30 cellular contexts compared by ENCODE assay signal in genomic region chr16:85332175-85332574, GRCh38.
"Had no signal": no experiment of that assay in that cellular context is flagged by ENCODE, and none has a peak within 500 bp of the region (broad histone marks: within the 10 kb centered on the region; RNA-seq: fewer than 3 reads in every experiment).

No MANE protein-coding gene starts in this region.

- H3K4me3 Mint-ChIP-seq: activated CD4-positive, alpha-beta memory T cell treated with anti-CD3 and anti-CD28 coated beads for 36 hours; activated naive CD4-positive, alpha-beta T cell treated with anti-CD3 and anti-CD28 coated beads for 36 hours; activated naive CD8-positive, alpha-beta T cell treated with anti-CD3 and anti-CD28 coated beads, Interleukin-2, amount 10 ng/mL, durations not matched to agents 7 days and 5 days; activated T-cell treated with anti-CD3 and anti-CD28 coated beads, Interleukin-2, amount 50 U/mL, for 72 hours; effector memory CD8-positive, alpha-beta T cell; mesothelial cell of epicardium; nephron; stimulated activated naive B cell treated with anti-CD40 and anti-IgM and Interleukin-4, amounts not matched to agents 10 μg/mL and 1 μg/mL and 100 μg/mL, for 72 hours; T-helper 17 cell; type B pancreatic cell had no signal

- H3K27ac Mint-ChIP-seq: activated CD4-positive, alpha-beta memory T cell treated with anti-CD3 and anti-CD28 coated beads for 36 hours; activated naive CD4-positive, alpha-beta T cell treated with anti-CD3 and anti-CD28 coated beads for 36 hours; activated naive CD8-positive, alpha-beta T cell treated with anti-CD3 and anti-CD28 coated beads, Interleukin-2, amount 10 ng/mL, durations not matched to agents 7 days and 5 days; activated T-cell treated with anti-CD3 and anti-CD28 coated beads, Interleukin-2, amount 50 U/mL, for 72 hours; mesothelial cell of epicardium; nephron had no signal

- H3K27me3 Mint-ChIP-seq: type B pancreatic cell had no signal

- H3K9me3 Mint-ChIP-seq: activated CD4-positive, alpha-beta memory T cell treated with anti-CD3 and anti-CD28 coated beads for 36 hours; activated naive CD4-positive, alpha-beta T cell treated with anti-CD3 and anti-CD28 coated beads for 36 hours; activated naive CD8-positive, alpha-beta T cell treated with anti-CD3 and anti-CD28 coated beads, Interleukin-2, amount 10 ng/mL, durations not matched to agents 7 days and 5 days; activated T-cell treated with anti-CD3 and anti-CD28 coated beads, Interleukin-2, amount 50 U/mL, for 72 hours; effector memory CD8-positive, alpha-beta T cell; mesothelial cell of epicardium; nephron; stimulated activated naive B cell treated with anti-CD40 and anti-IgM and Interleukin-4, amounts not matched to agents 10 μg/mL and 1 μg/mL and 100 μg/mL, for 72 hours; type B pancreatic cell had no signal

- H3K9me3 ChIP-seq: breast epithelium, colonic mucosa, esophagus muscularis mucosa, gastrocnemius medialis, sigmoid colon, testis, vagina had no signal

- H3K4me3 ChIP-seq: breast epithelium, colonic mucosa, dorsolateral prefrontal cortex, esophagus muscularis mucosa, gastrocnemius medialis, lung, sigmoid colon, smooth muscle cell, testis, vagina had no signal

- H3K27me3 ChIP-seq: breast epithelium, colonic mucosa, esophagus muscularis mucosa, gastrocnemius medialis, sigmoid colon, testis, vagina had no signal

- H3K4me2 ChIP-seq: smooth muscle cell had no signal

- H3K27ac ChIP-seq: breast epithelium, colonic mucosa, dorsolateral prefrontal cortex, esophagus muscularis mucosa, gastrocnemius medialis, sigmoid colon, testis, vagina had no signal

- H3K36me3 ChIP-seq: breast epithelium, colonic mucosa, esophagus muscularis mucosa, gastrocnemius medialis, sigmoid colon, vagina had no signal

- H3K36me3 Mint-ChIP-seq: activated CD4-positive, alpha-beta memory T cell treated with anti-CD3 and anti-CD28 coated beads for 36 hours; activated naive CD8-positive, alpha-beta T cell treated with anti-CD3 and anti-CD28 coated beads, Interleukin-2, amount 10 ng/mL, durations not matched to agents 7 days and 5 days; mesothelial cell of epicardium; stimulated activated naive B cell treated with anti-CD40 and anti-IgM and Interleukin-4, amounts not matched to agents 10 μg/mL and 1 μg/mL and 100 μg/mL, for 72 hours; type B pancreatic cell had no signal

- DNase-seq: activated CD4-positive, alpha-beta memory T cell treated with anti-CD3 and anti-CD28 coated beads for 36 hours; activated CD4-positive, alpha-beta T cell treated with anti-CD3 and anti-CD28 coated beads for 4 hours; activated CD4-positive, CD25-positive, alpha-beta regulatory T cell; activated effector memory CD4-positive, alpha-beta T cell treated with Interleukin-2 at 50 U/mL for 16 hours; activated naive CD4-positive, alpha-beta T cell treated with anti-CD3 and anti-CD28 coated beads for 36 hours; activated naive CD8-positive, alpha-beta T cell treated with anti-CD3 and anti-CD28 coated beads, Interleukin-2, amount 10 ng/mL, durations not matched to agents 7 days and 5 days; activated T-cell treated with anti-CD3 and anti-CD28 coated beads, Interleukin-2, amount 50 U/mL, for 72 hours; amniotic stem cell; dorsolateral prefrontal cortex; effector memory CD8-positive, alpha-beta T cell; gastrocnemius medialis; hippocampal formation; kidney; nucleus accumbens; posterior cingulate gyrus; sigmoid colon; stimulated activated CD4-positive, alpha-beta T cell treated with anti-CD3 and anti-CD28 coated beads, Interleukin-15, amount 100 ng/mL, for 24 hours; stimulated activated naive B cell treated with anti-CD40 and anti-IgM and Interleukin-4, amounts not matched to agents 10 μg/mL and 1 μg/mL and 100 μg/mL, for 72 hours; T-helper 17 cell; testis had no signal

- ATAC-seq: activated T-cell treated with anti-CD3 and anti-CD28 coated beads, Interleukin-2, amount 50 U/mL, for 72 hours; effector memory CD8-positive, alpha-beta T cell; gastrocnemius medialis; left lobe of liver; stimulated activated naive B cell treated with anti-CD40 and anti-IgM and Interleukin-4, amounts not matched to agents 10 μg/mL and 1 μg/mL and 100 μg/mL, for 72 hours; T-helper 17 cell had no signal
